Comparison of ENCODE assay signal across 20 cellular contexts in the genomic region with DNA sequence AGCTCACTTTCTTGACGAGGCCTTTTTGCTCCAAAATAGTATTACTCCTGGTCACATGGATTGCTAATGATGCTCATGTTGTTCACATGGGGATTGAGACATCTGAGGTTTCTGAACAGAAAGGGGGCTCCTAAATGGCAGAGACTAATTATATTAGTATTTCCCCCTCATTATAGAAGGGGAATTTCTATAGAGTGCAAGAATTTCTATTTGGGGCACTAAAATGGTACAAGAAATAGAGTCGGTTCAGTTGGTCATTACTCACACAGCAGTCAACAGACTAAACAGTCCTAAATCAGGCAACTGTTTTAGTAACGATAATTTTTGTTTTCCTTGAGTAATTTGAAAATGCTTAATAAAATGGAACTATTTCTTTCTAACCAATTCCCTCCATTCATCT.
DNase-seq lines count a peak whose midpoint lies in the region; ATAC-seq, FAIRE-seq and TF ChIP-seq lines count a peak whose summit lies in the region.
"Had no signal": no experiment of that assay in that cellular context is flagged by ENCODE, and none has a peak within 500 bp of the region (broad histone marks: within the 10 kb centered on the region; RNA-seq: fewer than 3 reads in every experiment).

No MANE protein-coding gene starts in this region.

- H3K4me2 ChIP-seq in GM23248 (ENCODE audit: unreplicated experiment): no peak overlapping the region
- peak overlapping the region; percentile 67 for H3K4me2 ChIP-seq in smooth muscle cell

- H3F3A ChIP-seq in GM23248 (ENCODE audit: insufficient read depth): peaks cover 31% of the 10 kb centered on the region
- peaks cover 13% of the 10 kb centered on the region for H3F3A ChIP-seq in smooth muscle cell (ENCODE audit: low read depth)

- no peaks in the 10 kb centered on the region for H3K9me3 ChIP-seq in GM23248 (ENCODE audit: low read depth)
- H3K9me3 ChIP-seq in smooth muscle cell (replicated peaks; ENCODE audit: low read depth): no peaks in the 10 kb centered on the region
- H3K9me3 ChIP-seq in kidney (ENCODE audit: control insufficient read depth in 1 of 2, low read length in 2 of 2): no peaks in the 10 kb centered on the region
- H3K9me3 ChIP-seq: esophagus muscularis mucosa, gastrocnemius medialis, tibial artery had no signal

- CTCF ChIA-PET in RWPE1 (lab: Yijun Ruan, JAX): no interaction called here

- ATAC-seq in HG03135 (IDR thresholded peaks at IDR 0.05; ENCODE audit: unreplicated experiment): no peak
- ATAC-seq: activated CD8-positive, alpha-beta T cell treated with anti-CD3 and anti-CD28 coated beads, Interleukin-2, amount 10 ng/mL, durations not matched to agents 7 days and 5 days; activated naive CD4-positive, alpha-beta T cell treated with anti-CD3 and anti-CD28 coated beads, Interleukin-2, amount 50 U/mL, for 72 hours; gastrocnemius medialis; stimulated activated naive CD8-positive, alpha-beta T cell treated with anti-CD3 and anti-CD28 coated beads, Interleukin-15, amount 100 ng/mL, for 72 hours had no signal

- DNase-seq in GM23248 (peak; percentile 23), RWPE1 (ENCODE audit: low spot score) (no peak), fibroblast of peridontal ligament (ENCODE audit: extremely low read depth) (peak; percentile 26), smooth muscle cell (lab: John Stamatoyannopoulos, UW; ENCODE audit: unreplicated experiment) (no peak), NCI-H2029 (lab: John Stamatoyannopoulos, UW) (no peak), NCI-H1417 (lab: John Stamatoyannopoulos, UW) (no peak), kidney (no peak)
- DNase-seq: activated CD8-positive, alpha-beta T cell treated with anti-CD3 and anti-CD28 coated beads, Interleukin-2, amount 10 ng/mL, durations not matched to agents 7 days and 5 days; hippocampal formation; NCI-H1092 treated with DMSO at 0.1 percent for 48 hours; NCI-H2081 treated with DMSO at 0.1 percent for 48 hours; nucleus accumbens; RPMI8226; stimulated activated naive CD8-positive, alpha-beta T cell treated with anti-CD3 and anti-CD28 coated beads, Interleukin-15, amount 100 ng/mL, for 72 hours had no signal

- H3K36me3 ChIP-seq in GM23248 (ENCODE audit: low read depth) (no peaks in the 10 kb centered on the region), smooth muscle cell (ENCODE audit: low read depth) (no peaks in the 10 kb centered on the region), kidney (ENCODE audit: control insufficient read depth in 1 of 2, insufficient read depth in 2 of 2, low read length in 2 of 2) (no peaks in the 10 kb centered on the region)
- H3K36me3 ChIP-seq: esophagus muscularis mucosa, gastrocnemius medialis, tibial artery had no signal

- H3K4me3 ChIP-seq in GM23248 (no peak overlapping the region), smooth muscle cell (no peak overlapping the region), kidney (ENCODE audit: low read length in 2 of 2) (no peak overlapping the region)
- H3K4me3 ChIP-seq: esophagus muscularis mucosa, gastrocnemius medialis, tibial artery had no signal

- H2AFZ ChIP-seq in GM23248: no peak overlapping the region
- no peak overlapping the region for H2AFZ ChIP-seq in smooth muscle cell (ENCODE audit: low read depth)

- H3K27me3 ChIP-seq in GM23248 (replicated peaks; ENCODE audit: insufficient read depth) (no peaks in the 10 kb centered on the region), smooth muscle cell (ENCODE audit: low read depth) (no peaks in the 10 kb centered on the region)
- H3K27me3 ChIP-seq: esophagus muscularis mucosa, gastrocnemius medialis, tibial artery had no signal

- H3K4me1 ChIP-seq in GM23248 (ENCODE audit: insufficient read depth) (peaks cover 39% of the 10 kb centered on the region), smooth muscle cell (ENCODE audit: low read depth) (peaks cover 25% of the 10 kb centered on the region), kidney (ENCODE audit: control insufficient read depth in 1 of 2, insufficient read depth in 1 of 2, low read depth in 1 of 2, low read length in 2 of 2) (peaks cover 0 to 11% of the 10 kb centered on the region in 2 donors)

- 33 to 43% methylated on average over 3 of the region's 3 CpGs for WGBS in GM23248 (ENCODE audit: low coverage in 1 of 2, low lambda C conversion rate in 2 of 2, missing lambda C conversion rate in 2 of 2), 2 experiments
- 52% methylated on average over 3 of the region's 3 CpGs for WGBS in smooth muscle cell (ENCODE audit: low lambda C conversion rate)

- no peaks in the 10 kb centered on the region for H4K20me1 ChIP-seq in GM23248 (ENCODE audit: insufficient read depth)
- H4K20me1 ChIP-seq in smooth muscle cell (ENCODE audit: low read depth): no peaks in the 10 kb centered on the region

- in situ Hi-C loops in GM23248 (cut with MboI): no loop called here

- peak overlapping the region; percentile 40 for H3K27ac ChIP-seq in GM23248
- peak overlapping the region; percentile 66 for H3K27ac ChIP-seq in RWPE1
- H3K27ac ChIP-seq in smooth muscle cell (ENCODE audit: low read depth): peak overlapping the region; percentile 85
- H3K27ac ChIP-seq in kidney (ENCODE audit: low read depth in 2 of 2, low read length in 2 of 2): no peak overlapping the region
- H3K27ac ChIP-seq: gastrocnemius medialis, tibial artery had no signal

- H3K79me2 ChIP-seq in GM23248 (ENCODE audit: insufficient read depth) (no peaks in the 10 kb centered on the region), smooth muscle cell (ENCODE audit: low read depth) (no peaks in the 10 kb centered on the region)

- H3K9me2 ChIP-seq in GM23248 (ENCODE audit: insufficient read depth): no peaks in the 10 kb centered on the region

- intact Hi-C loops in kidney (cut with DNase I): no loop called here

- TF ChIP-seq CTCF in RWPE1 (conservative IDR thresholded peaks at IDR 0.05; ENCODE audit: low read depth) (no peak), smooth muscle cell (IDR thresholded peaks at IDR 0.05; ENCODE audit: borderline replicate concordance, insufficient read depth, poor library complexity, severe bottlenecking) (no peak), kidney (IDR thresholded peaks at IDR 0.05; ENCODE audit: borderline replicate concordance, extremely low read depth, insufficient read depth) (no peak)

- POLR2A ChIA-PET in RWPE1 (lab: Yijun Ruan, JAX; ENCODE audit: low non-redundant PET): no interaction called here

- H3K9ac ChIP-seq in GM23248 (no peak overlapping the region), smooth muscle cell (ENCODE audit: low read depth) (peak overlapping the region; percentile 46), kidney (ENCODE audit: low read length in 2 of 2) (no peak overlapping the region)

- no peak for FAIRE-seq in kidney (lab: Jason Lieb, UNC)
- FAIRE-seq: GM18507 had no signal

Comparison
In these comparisons a context has a peak if more than half of its experiments do, and no peak if none do; other contexts are left out.
1. DNase-seq: peak in GM23248 (single experiment) and fibroblast of peridontal ligament (single experiment); none in RWPE1 (single experiment), smooth muscle cell (single experiment), NCI-H2029 (single experiment), NCI-H1417 (0 of 3) and kidney (single experiment).
2. H3K27ac ChIP-seq: peak in GM23248 (single experiment), RWPE1 (single experiment) and smooth muscle cell (single experiment); none in kidney (0 of 2).